In the genomic region with DNA sequence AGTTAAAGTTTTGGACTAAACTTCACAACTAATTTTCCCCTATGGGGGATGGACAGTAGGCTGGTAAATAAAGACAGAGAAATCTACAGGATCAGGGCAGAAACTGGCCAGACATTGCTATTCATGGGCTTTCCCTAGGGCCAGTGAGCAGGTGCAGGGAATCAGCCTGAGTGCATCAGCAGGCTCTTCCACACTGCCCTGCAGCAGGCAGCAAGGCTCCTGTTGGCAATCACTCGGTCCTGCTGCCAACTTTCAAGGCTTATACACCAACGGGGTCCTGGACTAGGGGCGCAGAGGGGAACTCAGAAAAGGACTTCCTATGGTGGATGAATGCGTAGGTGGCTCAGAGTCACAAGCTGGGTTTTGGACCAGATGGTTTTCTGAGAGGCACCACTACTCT, we compare ENCODE assay signal across 17 cellular contexts. TPM values are rescaled to one million over a fixed set of nuclear protein-coding genes. Genes with fewer than 3 reads are reported as not detected.
DNase-seq lines count a peak whose midpoint lies in the region; ATAC-seq and TF ChIP-seq lines count a peak whose summit lies in the region.
"Had no signal": no experiment of that assay in that cellular context is flagged by ENCODE, and none has a peak within 500 bp of the region (broad histone marks: within the 10 kb centered on the region; RNA-seq: fewer than 3 reads in every experiment).

No MANE protein-coding gene starts in this region.

- H3K4me3 Mint-ChIP-seq in Caco-2 (ENCODE audit: unreplicated experiment) (no peak overlapping the region), brain (peak overlapping the region in 2 of 5 experiments; percentile 25 to 40)
- H3K4me3 Mint-ChIP-seq: CD4-positive, alpha-beta memory T cell had no signal

- H3K79me2 ChIP-seq in parathyroid adenoma, result no peaks in the 10 kb centered on the region

- no peaks in the 10 kb centered on the region for H3K9me3 Mint-ChIP-seq in Caco-2 (ENCODE audit: unreplicated experiment)
- peaks cover 0 to 8% (median 3%) of the 10 kb centered on the region in 5 experiments for H3K9me3 Mint-ChIP-seq in brain
- H3K9me3 Mint-ChIP-seq: CD4-positive, alpha-beta memory T cell had no signal

- BruUV-seq in Caco-2 (replicated peaks; lab: Mats Ljungman, UMichigan), result no TSS peak

- DNase-seq in Caco-2 (no peak), right lobe of liver (no peak), AG08395 (ENCODE audit: low spot score) (no peak), activated gamma-delta T cell (lab: John Stamatoyannopoulos, UW) (no peak), NCI-H446 (lab: John Stamatoyannopoulos, UW) (no peak)
- DNase-seq: CD4-positive, alpha-beta memory T cell; DMS53; EL; GOT3; KG1; NCI-H1105 treated with DMSO at 0.1 percent for 48 hours; NCI-H1694 treated with DMSO at 0.1 percent for 48 hours; OCI-M1 had no signal

- H3K4me2 ChIP-seq in parathyroid adenoma (ENCODE audit: low read length), result no peak overlapping the region
- H3K4me2 ChIP-seq: BLaER1 had no signal

- peak overlapping the region in 2 of 3 donors; percentile 75 to 83 for H3K27ac ChIP-seq in right lobe of liver
- peak overlapping the region; percentile 9 for H3K27ac ChIP-seq in parathyroid adenoma
- H3K27ac ChIP-seq: BLaER1, SK-N-MC had no signal

- peaks cover 62% of the 10 kb centered on the region for H3K4me1 Mint-ChIP-seq in Caco-2 (ENCODE audit: low read depth, unreplicated experiment)
- peaks cover 60% of the 10 kb centered on the region for H3K4me1 Mint-ChIP-seq in brain
- H3K4me1 Mint-ChIP-seq: CD4-positive, alpha-beta memory T cell had no signal

- H3K9me3 ChIP-seq in Caco-2, result no peaks in the 10 kb centered on the region
- no peaks in the 10 kb centered on the region for H3K9me3 ChIP-seq in right lobe of liver
- no peaks in the 10 kb centered on the region for H3K9me3 ChIP-seq in parathyroid adenoma (ENCODE audit: control insufficient read depth, low read length)

- H3K4me3 ChIP-seq in Caco-2 (ENCODE audit: low read depth, low read length), result no peak overlapping the region
- no peak overlapping the region for H3K4me3 ChIP-seq in right lobe of liver
- no peak overlapping the region for H3K4me3 ChIP-seq in parathyroid adenoma (ENCODE audit: low read depth, low read length)
- H3K4me3 ChIP-seq: BLaER1, SK-N-MC had no signal

- H3K27ac Mint-ChIP-seq in Caco-2 (ENCODE audit: unreplicated experiment), result peak overlapping the region; percentile 79
- peak overlapping the region in 3 of 5 experiments; percentile 44 to 79 (median 68) for H3K27ac Mint-ChIP-seq in brain
- H3K27ac Mint-ChIP-seq: CD4-positive, alpha-beta memory T cell had no signal

- 82% methylated on average over 2 of the region's 4 CpGs for WGBS in right lobe of liver (ENCODE audit: insufficient coverage, low coverage, low lambda C conversion rate, missing lambda C conversion rate)

- no peak for TF ChIP-seq POLR2A in right lobe of liver (IDR thresholded peaks at IDR 0.05)

- H3K9ac ChIP-seq in parathyroid adenoma, result no peak overlapping the region
- H3K9ac ChIP-seq: BLaER1 had no signal

- H3K27me3 ChIP-seq in Caco-2 (replicated peaks; ENCODE audit: control insufficient read depth, insufficient read depth, low read length) (no peaks in the 10 kb centered on the region), right lobe of liver (no peaks in the 10 kb centered on the region), parathyroid adenoma (ENCODE audit: control insufficient read depth, insufficient read depth, low read length) (no peaks in the 10 kb centered on the region)
- H3K27me3 ChIP-seq: BLaER1 had no signal

- H3K36me3 Mint-ChIP-seq in Caco-2 (ENCODE audit: insufficient read depth, unreplicated experiment) (peaks cover 21% of the 10 kb centered on the region), brain (peaks cover 26% of the 10 kb centered on the region)
- H3K36me3 Mint-ChIP-seq: CD4-positive, alpha-beta memory T cell had no signal

- TF ChIP-seq CTCF in Caco-2 (IDR thresholded peaks at IDR 0.05; ENCODE audit: insufficient read depth in 1 of 2, low read depth in 1 of 2, low read length in 1 of 2, severe bottlenecking in 1 of 2, unreplicated experiment in 1 of 2), result no peak
- no peak for TF ChIP-seq CTCF in brain (conservative IDR thresholded peaks at IDR 0.05)
- TF ChIP-seq CTCF in right lobe of liver (IDR thresholded peaks at IDR 0.05), result no peak
- TF ChIP-seq CTCF in parathyroid adenoma (IDR thresholded peaks at IDR 0.05), result no peak

- POLR2A ChIA-PET in Caco-2 (lab: Charles Lee), result no interaction called here

- CTCF ChIA-PET in Caco-2 (lab: Charles Lee), result no interaction called here

- peak overlapping the region; percentile 52 for H2AFZ ChIP-seq in parathyroid adenoma

- peak; percentile 14 to 44 (median 28) for ATAC-seq in right lobe of liver

- H3K36me3 ChIP-seq in Caco-2 (ENCODE audit: control insufficient read depth, insufficient read depth, low read length), result no peaks in the 10 kb centered on the region
- no peaks in the 10 kb centered on the region for H3K36me3 ChIP-seq in right lobe of liver
- no peaks in the 10 kb centered on the region for H3K36me3 ChIP-seq in parathyroid adenoma (ENCODE audit: control insufficient read depth, insufficient read depth, low read length)
- H3K36me3 ChIP-seq: BLaER1 had no signal

- peaks cover 73% of the 10 kb centered on the region for H3K4me1 ChIP-seq in Caco-2
- peaks cover 0 to 31% (median 12%) of the 10 kb centered on the region in 4 donors for H3K4me1 ChIP-seq in right lobe of liver
- peaks cover 30% of the 10 kb centered on the region for H3K4me1 ChIP-seq in parathyroid adenoma

- intact Hi-C loops in Caco-2 (cut with micrococcal nuclease; ENCODE audit: unreplicated experiment), result no loop called here
- intact Hi-C loops in right lobe of liver (cut with DNase I), result no loop called here

- H3K27me3 Mint-ChIP-seq in Caco-2 (ENCODE audit: insufficient read depth, unreplicated experiment) (no peaks in the 10 kb centered on the region), brain (peaks cover 2% of the 10 kb centered on the region)

RNA-seq across cellular contexts. Expression of gene NHSL1, which starts 59.9 kb away (rescaled TPM):
- total RNA-seq in Caco-2 (2022), result 39.9 and 41.9 TPM in 2 replicates
- polyA plus RNA-seq in brain (ENCODE audit: insufficient read depth, low read depth, low replicate concordance), result 18.2 TPM
- 10 to 100 TPM; 19.8 to 54.2 (median 28.5) TPM for total RNA-seq in right lobe of liver
- polyA plus RNA-seq: CD4-positive, alpha-beta memory T cell had no signal
